In the genomic region with DNA sequence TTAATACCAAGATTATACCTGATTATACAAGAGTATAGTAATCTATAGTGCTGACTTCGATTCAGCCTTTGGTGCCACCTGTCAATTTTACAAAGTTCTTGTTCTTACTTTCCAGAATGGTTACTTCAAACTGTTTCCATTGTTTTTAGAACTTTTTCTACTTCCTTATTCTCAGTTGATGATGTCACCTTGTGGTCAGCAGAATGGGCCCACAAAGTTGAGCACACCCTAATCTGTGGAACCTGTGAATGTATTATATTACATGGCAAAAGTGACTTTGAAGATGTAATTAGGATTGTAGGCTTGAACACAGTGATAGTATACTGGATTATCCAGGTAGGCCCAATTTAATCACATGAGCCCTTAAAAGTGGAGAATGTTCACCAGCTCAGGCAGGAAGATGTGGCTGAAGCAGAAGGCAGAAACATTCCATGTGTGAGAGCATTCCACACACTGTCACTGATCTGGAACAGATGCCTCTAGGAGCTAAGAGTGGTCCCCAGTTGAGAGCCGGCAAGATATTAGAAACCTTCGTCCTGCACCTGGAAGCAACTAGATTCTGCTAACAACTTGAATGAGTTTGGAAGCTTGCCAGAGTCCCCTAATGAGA, we compare ENCODE assay signal across 11 cellular contexts.
DNase-seq lines count a peak whose midpoint lies in the region; ATAC-seq and TF ChIP-seq lines count a peak whose summit lies in the region.
"Had no signal": no experiment of that assay in that cellular context is flagged by ENCODE, and none has a peak within 500 bp of the region (broad histone marks: within the 10 kb centered on the region; RNA-seq: fewer than 3 reads in every experiment).

No MANE protein-coding gene starts in this region.

- DNase-seq in AG08395 (ENCODE audit: low spot score) (peak; percentile 7), astrocyte of the spinal cord (ENCODE audit: low read depth, low spot score) (peak; percentile 44), NCI-H2029 (lab: John Stamatoyannopoulos, UW) (no peak), NCI-H1694 (lab: John Stamatoyannopoulos, UW) (no peak), NCI-H1048 (lab: John Stamatoyannopoulos, UW) (no peak)
- DNase-seq in activated effector memory CD4-positive, alpha-beta T cell treated with anti-CD3 and anti-CD28 coated beads, Interleukin-2, amount 50 U/mL, for 16 hours: no peak
- DNase-seq: CD4-positive, CD25-positive, alpha-beta regulatory T cell; naive thymus-derived CD8-positive, alpha-beta T cell had no signal

- H2AFZ ChIP-seq in KMS-11 (ENCODE audit: low read depth): peak overlapping the region; percentile 6; the same call in 1 of the 2 replicates

- no peaks in the 10 kb centered on the region for H3K79me2 ChIP-seq in KMS-11 (ENCODE audit: insufficient read depth, low read depth)

- H3K4me1 ChIP-seq in KMS-11 (ENCODE audit: low read depth, poor library complexity, severe bottlenecking): peaks cover 52% of the 10 kb centered on the region
- H3K4me1 ChIP-seq: gastroesophageal sphincter had no signal

- H3K9ac ChIP-seq in KMS-11: 0 out of 2 replicates have a peak overlapping the region, but pooled peaks have one; percentile 9

- no peaks in the 10 kb centered on the region for H4K20me1 ChIP-seq in KMS-11 (ENCODE audit: insufficient read depth)

- H3K4me2 ChIP-seq in KMS-11: peak overlapping the region; percentile 64

- no peaks in the 10 kb centered on the region for H3K27me3 ChIP-seq in KMS-11 (ENCODE audit: insufficient read depth, low read depth)
- H3K27me3 ChIP-seq: gastroesophageal sphincter had no signal

- in situ Hi-C loops in astrocyte of the spinal cord (cut with HindIII; ENCODE audit: low sequenced_read_pairs): no loop called here

- peak; percentile 64 for ATAC-seq in GM18868 (IDR thresholded peaks at IDR 0.05; ENCODE audit: unreplicated experiment)
- ATAC-seq: gastroesophageal sphincter; naive thymus-derived CD8-positive, alpha-beta T cell had no signal

- TF ChIP-seq CTCF in KMS-11 (conservative IDR thresholded peaks at IDR 0.05; ENCODE audit: low read depth, low read length) (no peak), astrocyte of the spinal cord (IDR thresholded peaks at IDR 0.05; ENCODE audit: low read depth, low read length) (no peak)

- H3K27ac ChIP-seq in KMS-11: peak overlapping the region; percentile 65
- H3K27ac ChIP-seq: gastroesophageal sphincter had no signal

- H3K4me3 ChIP-seq in KMS-11 (IDR thresholded peaks at IDR 0.05; ENCODE audit: insufficient read depth, low read depth, low read length) (no peak overlapping the region), astrocyte of the spinal cord (ENCODE audit: low read depth, low read length) (no peak overlapping the region)
- H3K4me3 ChIP-seq: gastroesophageal sphincter had no signal

- no peaks in the 10 kb centered on the region for H3K36me3 ChIP-seq in KMS-11 (ENCODE audit: insufficient read depth)
- H3K36me3 ChIP-seq: gastroesophageal sphincter had no signal

Comparison
In these comparisons a context has a peak if more than half of its experiments do, and no peak if none do; other contexts are left out.
1. DNase-seq: peak in AG08395 (single experiment) and astrocyte of the spinal cord (single experiment); none in activated effector memory CD4-positive, alpha-beta T cell treated with anti-CD3 and anti-CD28 coated beads, Interleukin-2, amount 50 U/mL, for 16 hours (single experiment), NCI-H2029 (single experiment), NCI-H1694 (single experiment) and NCI-H1048 (single experiment).